ENCODE assay signal across 1 cellular context in genomic region chr3:184016820-184017671, GRCh38.
TF ChIP-seq lines count a peak whose summit lies in the region.

No MANE protein-coding gene starts in this region.

TF ChIP-seq in GM12878, 131 proteins besides CTCF, POLR2A, EP300 and RAD21 (continues in another document):
- TF ChIP-seq NFXL1 (IDR thresholded peaks at IDR 0.05; ENCODE audit: borderline replicate concordance) (no peak; the same call in 1 of the 2 replicates), RCOR1 (conservative IDR thresholded peaks at IDR 0.05; ENCODE audit: low read depth, low read length) (no peak), BCL3 (IDR thresholded peaks at IDR 0.05; ENCODE audit: borderline replicate concordance, insufficient read depth, low read depth, low read length, poor library complexity, severe bottlenecking) (no peak), ZNF217 (IDR thresholded peaks at IDR 0.05) (0 out of 2 replicates have a peak, but pooled peaks have one; percentile 75), USF1 (IDR thresholded peaks at IDR 0.05; ENCODE audit: borderline replicate concordance, extremely low read length, insufficient read depth, low read depth, low read length) (no peak), HDGF (IDR thresholded peaks at IDR 0.05) (no peak; the same call in 1 of the 2 replicates), ZNF687 (IDR thresholded peaks at IDR 0.05) (peak; percentile 57; the same call in 1 of the 2 replicates), RUNX3 (IDR thresholded peaks at IDR 0.05; ENCODE audit: low read length) (peak; percentile 52), CREB1 (IDR thresholded peaks at IDR 0.05; ENCODE audit: low read depth) (no peak), SMARCA5 (IDR thresholded peaks at IDR 0.05) (peak; percentile 100), CBFB (IDR thresholded peaks at IDR 0.05; ENCODE audit: low read depth) (no peak), ZNF207 (IDR thresholded peaks at IDR 0.05; ENCODE audit: borderline replicate concordance) (0 out of 2 replicates have a peak, but pooled peaks have one; percentile 77), MYB (IDR thresholded peaks at IDR 0.05; ENCODE audit: borderline replicate concordance, low read depth, low read length) (peak; percentile 9; the same call in 1 of the 2 replicates), ZBTB11 (CRISPR knock-in tag; IDR thresholded peaks at IDR 0.05) (no peak), USF2 (IDR thresholded peaks at IDR 0.05; ENCODE audit: borderline replicate concordance, low read depth, low read length) (no peak), PAX8 (IDR thresholded peaks at IDR 0.05) (no peak), ZNF274 (IDR thresholded peaks at IDR 0.05; ENCODE audit: insufficient read depth, insufficient read length) (no peak), IKZF2 (IDR thresholded peaks at IDR 0.05) (no peak), SMC3 (IDR thresholded peaks at IDR 0.05; ENCODE audit: borderline replicate concordance, low read length) (peak; percentile 61), NR2F1 (conservative IDR thresholded peaks at IDR 0.05) (peak; percentile 48), RAD51 (IDR thresholded peaks at IDR 0.05) (no peak), SREBF2 (IDR thresholded peaks at IDR 0.05; ENCODE audit: low read length) (no peak), PAX5 (IDR thresholded peaks at IDR 0.05; ENCODE audit: borderline replicate concordance, low read depth, low read length) (peak; percentile 73; the same call in 1 of the 2 replicates), ATF7 (IDR thresholded peaks at IDR 0.05; ENCODE audit: low read depth) (no peak), LARP7 (IDR thresholded peaks at IDR 0.05) (peak; percentile 87), MEF2B (IDR thresholded peaks at IDR 0.05; ENCODE audit: partially characterized antibody, poor library complexity, severe bottlenecking) (no peak), RELB (IDR thresholded peaks at IDR 0.05; ENCODE audit: low read depth) (no peak), NKRF (conservative IDR thresholded peaks at IDR 0.05) (0 out of 2 replicates have a peak, but pooled peaks have one; percentile 62), TCF7 (IDR thresholded peaks at IDR 0.05; ENCODE audit: borderline replicate concordance) (no peak), GATAD2B (conservative IDR thresholded peaks at IDR 0.05; ENCODE audit: low read depth) (peak; percentile 81), NFYA (IDR thresholded peaks at IDR 0.05; ENCODE audit: borderline replicate concordance, low read depth, low read length) (no peak), EGR1 (IDR thresholded peaks at IDR 0.05; ENCODE audit: borderline replicate concordance in 1 of 2, low read depth in 2 of 2, low read length in 2 of 2) (peak in 1 of 2 experiments; percentile 46; a peak in 1 of 3 replicates), ZNF24 (IDR thresholded peaks at IDR 0.05) (peak; percentile 66; the same call in 1 of the 2 replicates), JUNB (IDR thresholded peaks at IDR 0.05) (no peak), ETV6 (conservative IDR thresholded peaks at IDR 0.05 in 1 of 2, IDR thresholded peaks at IDR 0.05 in 1 of 2; ENCODE audit: borderline replicate concordance in 1 of 2, low read depth in 1 of 2) (no peak), TCF12 (IDR thresholded peaks at IDR 0.05; ENCODE audit: low read depth, low read length) (no peak), E2F4 (IDR thresholded peaks at IDR 0.05; ENCODE audit: low read depth, low read length) (no peak), TCF3 (IDR thresholded peaks at IDR 0.05; ENCODE audit: borderline replicate concordance, insufficient read depth, low read depth, low read length) (no peak), ESRRA (IDR thresholded peaks at IDR 0.05; ENCODE audit: low read length) (no peak), DPF2 (IDR thresholded peaks at IDR 0.05) (peak; percentile 72), SUPT20H (IDR thresholded peaks at IDR 0.05; ENCODE audit: borderline replicate concordance, control insufficient read depth, low read depth, low read length) (no peak), ZSCAN29 (IDR thresholded peaks at IDR 0.05) (peak; percentile 73; the same call in 1 of the 2 replicates), IRF3 (IDR thresholded peaks at IDR 0.05) (no peak), HSF1 (IDR thresholded peaks at IDR 0.05; ENCODE audit: low read depth, low read length) (no peak)
